13 cellular contexts compared by ENCODE assay signal in the genomic region with DNA sequence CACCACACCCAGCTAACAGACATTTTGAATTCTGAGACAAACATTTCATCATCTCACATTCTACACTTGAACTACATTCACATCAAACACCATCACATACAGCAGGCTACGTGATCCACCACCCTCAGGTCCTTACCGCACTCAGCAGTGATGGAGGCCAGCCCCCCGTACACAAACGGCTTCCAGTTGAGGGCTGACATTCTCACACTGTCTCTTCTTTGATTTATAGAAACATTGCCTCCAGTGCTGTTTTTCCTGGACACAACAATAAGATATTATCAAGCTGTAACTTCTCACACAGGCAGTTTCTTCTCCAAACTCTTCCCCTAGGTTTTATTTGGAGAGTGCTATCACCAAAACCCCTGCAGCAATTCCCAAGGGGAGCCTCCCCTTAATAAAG.
"Had no signal": no experiment of that assay in that cellular context is flagged by ENCODE, and none has a peak within 500 bp of the region (broad histone marks: within the 10 kb centered on the region; RNA-seq: fewer than 3 reads in every experiment).

No MANE protein-coding gene starts in this region.

- H3K4me3 ChIP-seq: coronary artery, ovary, thyroid gland had no signal

- H3K4me3 Mint-ChIP-seq: activated CD4-positive, alpha-beta memory T cell treated with anti-CD3 and anti-CD28 coated beads, Interleukin-2, amount 10 ng/mL, durations not matched to agents 7 days and 5 days; activated naive CD8-positive, alpha-beta T cell treated with anti-CD3 and anti-CD28 coated beads, Interleukin-2, amount 50 U/mL, for 24 hours had no signal

- H3K9me3 ChIP-seq: ovary, thyroid gland had no signal

- H3K27me3 Mint-ChIP-seq: activated CD4-positive, alpha-beta memory T cell treated with anti-CD3 and anti-CD28 coated beads, Interleukin-2, amount 10 ng/mL, durations not matched to agents 7 days and 5 days; activated naive CD8-positive, alpha-beta T cell treated with anti-CD3 and anti-CD28 coated beads, Interleukin-2, amount 50 U/mL, for 24 hours had no signal

- H3K36me3 ChIP-seq: ovary had no signal

- H3K9me3 Mint-ChIP-seq: activated CD4-positive, alpha-beta memory T cell treated with anti-CD3 and anti-CD28 coated beads, Interleukin-2, amount 10 ng/mL, durations not matched to agents 7 days and 5 days; activated naive CD8-positive, alpha-beta T cell treated with anti-CD3 and anti-CD28 coated beads, Interleukin-2, amount 50 U/mL, for 24 hours had no signal

- H3K27me3 ChIP-seq: ovary, thyroid gland had no signal

- H3K27ac Mint-ChIP-seq: activated CD4-positive, alpha-beta memory T cell treated with anti-CD3 and anti-CD28 coated beads, Interleukin-2, amount 10 ng/mL, durations not matched to agents 7 days and 5 days; activated naive CD8-positive, alpha-beta T cell treated with anti-CD3 and anti-CD28 coated beads, Interleukin-2, amount 50 U/mL, for 24 hours had no signal

- ATAC-seq: activated naive CD8-positive, alpha-beta T cell treated with anti-CD3 and anti-CD28 coated beads, Interleukin-2, amount 50 U/mL, for 24 hours; left colon had no signal

- H3K27ac ChIP-seq: coronary artery, epithelial cell of prostate, ovary, thyroid gland had no signal

- DNase-seq: activated CD4-positive, alpha-beta memory T cell treated with anti-CD3 and anti-CD28 coated beads, Interleukin-2, amount 10 ng/mL, durations not matched to agents 7 days and 5 days; activated CD8-positive, alpha-beta memory T cell treated with anti-CD3 and anti-CD28 coated beads, Interleukin-2, amount 50 U/mL, for 48 hours; activated naive CD4-positive, alpha-beta T cell treated with Interleukin-2 at 50 U/mL for 16 hours; activated naive CD8-positive, alpha-beta T cell treated with anti-CD3 and anti-CD28 coated beads, Interleukin-2, amount 50 U/mL, for 24 hours; caudate nucleus; effector memory CD4-positive, alpha-beta T cell; left colon; ovary; stimulated activated CD4-positive, alpha-beta T cell treated with anti-CD3 and anti-CD28 coated beads, Interleukin-4, amount 100 ng/mL, for 1 hour; T-helper 9 cell; thyroid gland had no signal
